ENCODE assay signal across 17 cellular contexts in genomic region chr13:35891973-35892441, GRCh38.
DNase-seq lines count a peak whose midpoint lies in the region; ATAC-seq and TF ChIP-seq lines count a peak whose summit lies in the region.
"Had no signal": no experiment of that assay in that cellular context is flagged by ENCODE, and none has a peak within 500 bp of the region (broad histone marks: within the 10 kb centered on the region; RNA-seq: fewer than 3 reads in every experiment).

No MANE protein-coding gene starts in this region.

- peak overlapping the region; percentile 12; the same call in 1 of the 2 replicates for H2AFZ ChIP-seq in SK-N-SH (ENCODE audit: low read depth)

- POLR2A ChIA-PET in SK-N-SH (lab: Yijun Ruan, JAX), result no interaction called here

- H3K4me1 ChIP-seq in SK-N-SH (ENCODE audit: control insufficient read depth in 1 of 2, insufficient read depth in 2 of 2, low read depth in 1 of 2, low read length in 1 of 2), result peaks cover 12 to 34% of the 10 kb centered on the region in 2 experiments; a peak in 3 of 4 replicates
- H3K4me1 ChIP-seq: prostate gland had no signal

- CTCF ChIA-PET in SK-N-SH (lab: Yijun Ruan, JAX), result interaction anchor here (0.7 kb wide), 1 partner anchor 120 kb away, joined by 3 read pairs; no protein-coding TSS in a partner anchor

- H3K27me3 ChIP-seq in SK-N-SH (ENCODE audit: insufficient read depth), result no peaks in the 10 kb centered on the region

- no peak overlapping the region for H3K4me3 Mint-ChIP-seq in osteocyte (ENCODE audit: unreplicated experiment)
- H3K4me3 Mint-ChIP-seq in activated naive CD8-positive, alpha-beta T cell treated with anti-CD3 and anti-CD28 coated beads, Interleukin-2, amount 50 U/mL, for 24 hours, result no peak overlapping the region
- H3K4me3 Mint-ChIP-seq: activated CD8-positive, alpha-beta T cell treated with anti-CD3 and anti-CD28 coated beads, Interleukin-2, amount 10 ng/mL, durations not matched to agents 7 days and 5 days; activated T-helper 17 cell treated with anti-CD3 and anti-CD28 coated beads, Interleukin-2, amount 50 U/mL, for 72 hours; naive B cell had no signal

- H3K79me2 ChIP-seq in SK-N-SH (ENCODE audit: insufficient read depth), result no peaks in the 10 kb centered on the region

- peaks cover 29% of the 10 kb centered on the region for H3F3A ChIP-seq in SK-N-SH (replicated peaks; ENCODE audit: insufficient read depth)

- H3K4me1 Mint-ChIP-seq in osteocyte (ENCODE audit: unreplicated experiment), result peaks cover 40% of the 10 kb centered on the region
- H3K4me1 Mint-ChIP-seq in activated naive CD8-positive, alpha-beta T cell treated with anti-CD3 and anti-CD28 coated beads, Interleukin-2, amount 50 U/mL, for 24 hours, result no peaks in the 10 kb centered on the region
- H3K4me1 Mint-ChIP-seq: activated T-helper 17 cell treated with anti-CD3 and anti-CD28 coated beads, Interleukin-2, amount 50 U/mL, for 72 hours; naive B cell had no signal

- 19% methylated on average over 3 of the region's 3 CpGs for WGBS in SK-N-SH (ENCODE audit: low lambda C conversion rate)

- peak overlapping the region in 1 of 2 experiments; percentile 67; a peak in 2 of 4 replicates for H3K27ac ChIP-seq in SK-N-SH (ENCODE audit: low read depth in 2 of 2, low read length in 1 of 2)
- H3K27ac ChIP-seq: prostate gland had no signal

- no peaks in the 10 kb centered on the region for H4K20me1 ChIP-seq in SK-N-SH (ENCODE audit: insufficient read depth)

- no peaks in the 10 kb centered on the region for H3K9me3 Mint-ChIP-seq in osteocyte (ENCODE audit: unreplicated experiment)
- no peaks in the 10 kb centered on the region for H3K9me3 Mint-ChIP-seq in activated naive CD8-positive, alpha-beta T cell treated with anti-CD3 and anti-CD28 coated beads, Interleukin-2, amount 50 U/mL, for 24 hours
- H3K9me3 Mint-ChIP-seq: activated T-helper 17 cell treated with anti-CD3 and anti-CD28 coated beads, Interleukin-2, amount 50 U/mL, for 72 hours had no signal

- H3K9me2 ChIP-seq in SK-N-SH, result no peaks in the 10 kb centered on the region

- TF ChIP-seq CTCF in SK-N-SH (IDR thresholded peaks at IDR 0.05) (no peak), epithelial cell of proximal tubule (conservative IDR thresholded peaks at IDR 0.05; ENCODE audit: low read depth, low read length) (no peak), osteocyte (IDR thresholded peaks at IDR 0.05) (no peak)

- H3K27ac Mint-ChIP-seq in osteocyte (ENCODE audit: unreplicated experiment), result peak overlapping the region; percentile 2
- no peak overlapping the region for H3K27ac Mint-ChIP-seq in activated naive CD8-positive, alpha-beta T cell treated with anti-CD3 and anti-CD28 coated beads, Interleukin-2, amount 50 U/mL, for 24 hours
- H3K27ac Mint-ChIP-seq: activated CD8-positive, alpha-beta T cell treated with anti-CD3 and anti-CD28 coated beads, Interleukin-2, amount 10 ng/mL, durations not matched to agents 7 days and 5 days; activated T-helper 17 cell treated with anti-CD3 and anti-CD28 coated beads, Interleukin-2, amount 50 U/mL, for 72 hours; naive B cell had no signal

- H3K4me3 ChIP-seq in SK-N-SH (ENCODE audit: low read depth in 2 of 2, low read length in 1 of 2), result peak overlapping the region in 1 of 2 experiments; percentile 16; a peak in 1 of 4 replicates
- no peak overlapping the region for H3K4me3 ChIP-seq in epithelial cell of proximal tubule (ENCODE audit: low read depth, low read length)
- H3K4me3 ChIP-seq: prostate gland had no signal

- H3K9ac ChIP-seq in SK-N-SH, result no peak overlapping the region

- no peak for TF ChIP-seq EP300 in SK-N-SH (IDR thresholded peaks at IDR 0.05; ENCODE audit: borderline replicate concordance in 1 of 2, low read depth in 1 of 2, low read length in 1 of 2)

- no peak for ATAC-seq in activated naive CD8-positive, alpha-beta T cell treated with anti-CD3 and anti-CD28 coated beads, Interleukin-2, amount 50 U/mL, for 24 hours
- ATAC-seq: activated CD8-positive, alpha-beta T cell treated with anti-CD3 and anti-CD28 coated beads, Interleukin-2, amount 10 ng/mL, durations not matched to agents 7 days and 5 days; activated T-helper 17 cell treated with anti-CD3 and anti-CD28 coated beads, Interleukin-2, amount 50 U/mL, for 72 hours had no signal

- no peaks in the 10 kb centered on the region for H3K27me3 Mint-ChIP-seq in osteocyte (ENCODE audit: unreplicated experiment)
- H3K27me3 Mint-ChIP-seq in activated naive CD8-positive, alpha-beta T cell treated with anti-CD3 and anti-CD28 coated beads, Interleukin-2, amount 50 U/mL, for 24 hours, result no peaks in the 10 kb centered on the region
- H3K27me3 Mint-ChIP-seq: activated T-helper 17 cell treated with anti-CD3 and anti-CD28 coated beads, Interleukin-2, amount 50 U/mL, for 72 hours; naive B cell had no signal

- H3K9me3 ChIP-seq in SK-N-SH, result no peaks in the 10 kb centered on the region
- H3K9me3 ChIP-seq: prostate gland had no signal

- H3K4me2 ChIP-seq in SK-N-SH, result peak overlapping the region; percentile 36

- TF ChIP-seq RAD21 in SK-N-SH (IDR thresholded peaks at IDR 0.05; ENCODE audit: low read length), result no peak

- DNase-seq in ELR (ENCODE audit: low read depth) (peak; percentile 85), SK-N-SH (no peak), epithelial cell of proximal tubule (ENCODE audit: low read depth) (peak; percentile 44), osteocyte (ENCODE audit: extremely low spot score, unreplicated experiment) (no peak), NCI-H526 treated with DMSO at 0.1 percent for 48 hours (lab: John Stamatoyannopoulos, UW) (no peak), NCI-H1092 (lab: John Stamatoyannopoulos, UW) (no peak), AML-193 (lab: John Stamatoyannopoulos, UW) (no peak)
- no peak for DNase-seq in activated naive CD8-positive, alpha-beta T cell treated with anti-CD3 and anti-CD28 coated beads, Interleukin-2, amount 50 U/mL, for 24 hours
- DNase-seq: activated CD8-positive, alpha-beta T cell treated with anti-CD3 and anti-CD28 coated beads, Interleukin-2, amount 10 ng/mL, durations not matched to agents 7 days and 5 days; amygdala; dermis blood vessel endothelial cell; DMS 273 treated with DMSO at 0.1 percent for 48 hours; Karpas-422; naive B cell; NCI-H1436 treated with DMSO at 0.1 percent for 48 hours had no signal

- H3K36me3 ChIP-seq in SK-N-SH (replicated peaks in 1 of 2; ENCODE audit: control insufficient read depth in 1 of 2, insufficient read depth in 2 of 2, low read length in 1 of 2), result no peaks in the 10 kb centered on the region
- H3K36me3 ChIP-seq: prostate gland had no signal

- H3K36me3 Mint-ChIP-seq in osteocyte (ENCODE audit: unreplicated experiment), result no peaks in the 10 kb centered on the region
- no peaks in the 10 kb centered on the region for H3K36me3 Mint-ChIP-seq in activated naive CD8-positive, alpha-beta T cell treated with anti-CD3 and anti-CD28 coated beads, Interleukin-2, amount 50 U/mL, for 24 hours (ENCODE audit: low read depth)
- H3K36me3 Mint-ChIP-seq: naive B cell had no signal

TF ChIP-seq in SK-N-SH, 30 proteins besides CTCF, POLR2A, EP300 and RAD21 (continues in another document):
- TF ChIP-seq, protein P1, sequence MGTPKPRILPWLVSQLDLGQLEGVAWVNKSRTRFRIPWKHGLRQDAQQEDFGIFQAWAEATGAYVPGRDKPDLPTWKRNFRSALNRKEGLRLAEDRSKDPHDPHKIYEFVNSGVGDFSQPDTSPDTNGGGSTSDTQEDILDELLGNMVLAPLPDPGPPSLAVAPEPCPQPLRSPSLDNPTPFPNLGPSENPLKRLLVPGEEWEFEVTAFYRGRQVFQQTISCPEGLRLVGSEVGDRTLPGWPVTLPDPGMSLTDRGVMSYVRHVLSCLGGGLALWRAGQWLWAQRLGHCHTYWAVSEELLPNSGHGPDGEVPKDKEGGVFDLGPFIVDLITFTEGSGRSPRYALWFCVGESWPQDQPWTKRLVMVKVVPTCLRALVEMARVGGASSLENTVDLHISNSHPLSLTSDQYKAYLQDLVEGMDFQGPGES (IDR thresholded peaks at IDR 0.05; ENCODE audit: low read depth, low read length), result no peak
- TF ChIP-seq FOSL2 (IDR thresholded peaks at IDR 0.05; ENCODE audit: borderline replicate concordance, low read depth), result peak; percentile 64; the same call in 1 of the 2 replicates
- TF ChIP-seq GATA2 (CRISPR knock-in tag; IDR thresholded peaks at IDR 0.05), result no peak
- no peak for TF ChIP-seq TAF1 (IDR thresholded peaks at IDR 0.05; ENCODE audit: borderline replicate concordance, low read depth, low read length)
- TF ChIP-seq MXI1 (IDR thresholded peaks at IDR 0.05; ENCODE audit: low read depth, low read length), result no peak
- TF ChIP-seq CHD2 (IDR thresholded peaks at IDR 0.05; ENCODE audit: low read length, partially characterized antibody), result no peak
- TF ChIP-seq RFX5 (IDR thresholded peaks at IDR 0.05; ENCODE audit: low read length), result no peak
- TF ChIP-seq YY1 (IDR thresholded peaks at IDR 0.05; ENCODE audit: low read depth), result no peak
- no peak for TF ChIP-seq SIN3A (IDR thresholded peaks at IDR 0.05; ENCODE audit: borderline replicate concordance, low read depth, low read length)
- TF ChIP-seq TCF12 (IDR thresholded peaks at IDR 0.05), result no peak; the same call in none of the 2 replicates
- TF ChIP-seq POLR2AphosphoS5 (IDR thresholded peaks at IDR 0.05; ENCODE audit: low read depth, low read length), result no peak
- TF ChIP-seq REST (IDR thresholded peaks at IDR 0.05; ENCODE audit: low read depth, low read length), result no peak

Comparison
In these comparisons a context has a peak if more than half of its experiments do, and no peak if none do; other contexts are left out.
1. DNase-seq: peak in ELR (single experiment) and epithelial cell of proximal tubule (single experiment); none in SK-N-SH (single experiment), osteocyte (single experiment), NCI-H526 treated with DMSO at 0.1 percent for 48 hours (single experiment), activated naive CD8-positive, alpha-beta T cell treated with anti-CD3 and anti-CD28 coated beads, Interleukin-2, amount 50 U/mL, for 24 hours (single experiment), NCI-H1092 (single experiment) and AML-193 (0 of 2).